21 cellular contexts compared by ENCODE assay signal in the genomic region with DNA sequence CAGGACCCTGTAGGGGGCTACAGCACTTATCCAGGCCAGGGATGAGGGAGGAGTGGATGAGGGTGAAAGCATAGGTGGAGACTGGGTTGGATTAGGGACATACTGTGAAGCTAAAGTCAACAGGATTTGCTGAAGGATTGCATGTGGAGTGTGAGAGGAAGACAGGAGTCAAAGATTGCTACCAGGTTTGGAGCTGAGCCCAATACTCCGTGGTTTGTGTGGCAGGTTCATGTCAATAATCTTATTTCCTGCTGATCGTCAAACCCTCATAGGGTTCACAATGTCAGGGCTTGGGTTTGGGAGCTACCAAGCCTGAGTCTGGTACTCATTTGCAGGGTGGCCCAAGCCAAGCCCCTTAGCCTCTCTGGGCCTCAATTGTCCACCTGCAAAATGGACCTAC.
DNase-seq lines count a peak whose midpoint lies in the region; ATAC-seq and TF ChIP-seq lines count a peak whose summit lies in the region.
"Had no signal": no experiment of that assay in that cellular context is flagged by ENCODE, and none has a peak within 500 bp of the region (broad histone marks: within the 10 kb centered on the region; RNA-seq: fewer than 3 reads in every experiment).

No MANE protein-coding gene starts in this region.

- peak; percentile 40 for DNase-seq in NCI-H82 (lab: John Stamatoyannopoulos, UW)
- no peak for DNase-seq in NCI-H82 treated with DMSO at 0.1 percent for 48 hours (lab: John Stamatoyannopoulos, UW; ENCODE audit: unreplicated experiment)
- DNase-seq in PC-3, result peak; percentile 16
- DNase-seq in effector memory CD8-positive, alpha-beta T cell, result no peak
- DNase-seq in stimulated activated effector memory CD8-positive, alpha-beta T cell treated with anti-CD3 and anti-CD28 coated beads, Interleukin-12 subunit alpha, Interleukin-12 subunit beta, amount 100 ng/mL, for 72 hours (ENCODE audit: low spot score in 2 of 2), result no peak
- DNase-seq in retina, result no peak
- DNase-seq in T1000 (lab: John Stamatoyannopoulos, UW), result no peak
- no peak for DNase-seq in brain microvascular endothelial cell
- DNase-seq: ACHN, GDM1, NCI-H1105, NCI-H2029 treated with DMSO at 0.1 percent for 48 hours, NCI-H226, NCI-H524, NCI-H774, OCI-M1, SHP77 treated with DMSO at 0.1 percent for 48 hours had no signal

- no peaks in the 10 kb centered on the region for H3K27me3 ChIP-seq in PC-3 (ENCODE audit: low read length)
- H3K27me3 ChIP-seq in brain microvascular endothelial cell (replicated peaks), result no peaks in the 10 kb centered on the region
- H3K27me3 ChIP-seq: BLaER1 had no signal

- POLR2A ChIA-PET in PC-3 (lab: Charles Lee; ENCODE audit: unreplicated experiment), result no interaction called here

- no peak overlapping the region for H3K9ac ChIP-seq in PC-3 (ENCODE audit: low read length)
- H3K9ac ChIP-seq: BLaER1 had no signal

- intact Hi-C loops in PC-3 (cut with micrococcal nuclease), result no loop called here

- in situ Hi-C loops in brain microvascular endothelial cell (cut with HindIII; ENCODE audit: low pct_ligation_motif_present, low sequenced_read_pairs), result no loop called here

- no peak overlapping the region for H3K4me2 ChIP-seq in PC-3 (ENCODE audit: low read length)
- H3K4me2 ChIP-seq: BLaER1 had no signal

- TF ChIP-seq CTCF in PC-3 (conservative IDR thresholded peaks at IDR 0.05; ENCODE audit: low read depth, low read length) (no peak), brain microvascular endothelial cell (IDR thresholded peaks at IDR 0.05; ENCODE audit: low read depth, low read length, missing control alignments) (no peak)

- no TSS peak for BruUV-seq in PC-3 (replicated peaks; lab: Mats Ljungman, UMichigan)

- H4K20me1 ChIP-seq in PC-3 (ENCODE audit: low read length), result no peaks in the 10 kb centered on the region
- H4K20me1 ChIP-seq: BLaER1 had no signal

- H3K36me3 ChIP-seq in PC-3 (ENCODE audit: low read depth, low read length) (no peaks in the 10 kb centered on the region), brain microvascular endothelial cell (replicated peaks) (no peaks in the 10 kb centered on the region)
- H3K36me3 ChIP-seq: BLaER1 had no signal

- ATAC-seq in PC-3, result no peak
- ATAC-seq in effector memory CD8-positive, alpha-beta T cell (replicated peaks), result peak; percentile 50
- no peak for ATAC-seq in stimulated activated effector memory CD8-positive, alpha-beta T cell treated with anti-CD3 and anti-CD28 coated beads, Interleukin-12 subunit alpha, Interleukin-12 subunit beta, amount 100 ng/mL, for 72 hours

- no peak overlapping the region for H3K4me3 ChIP-seq in PC-3 (ENCODE audit: low read length)
- no peak overlapping the region for H3K4me3 ChIP-seq in brain microvascular endothelial cell (ENCODE audit: low read depth, low read length)
- H3K4me3 ChIP-seq: BLaER1, K562, SK-N-MC had no signal

- CTCF ChIA-PET in PC-3 (lab: Charles Lee), result no interaction called here

- H3F3A ChIP-seq in PC-3 (ENCODE audit: low read length, unreplicated experiment), result no peaks in the 10 kb centered on the region

- H3K27ac ChIP-seq in PC-3 (ENCODE audit: low read length) (no peak overlapping the region), brain microvascular endothelial cell (no peak overlapping the region)
- H3K27ac ChIP-seq: 22Rv1, BLaER1, SK-N-MC had no signal

- peaks cover 22 to 33% of the 10 kb centered on the region in 2 donors for H3K27me3 Mint-ChIP-seq in effector memory CD8-positive, alpha-beta T cell

- peaks cover 0 to 10% of the 10 kb centered on the region in 2 donors for H3K4me1 Mint-ChIP-seq in effector memory CD8-positive, alpha-beta T cell (ENCODE audit: low read depth in 2 of 2)
- H3K4me1 Mint-ChIP-seq in stimulated activated effector memory CD8-positive, alpha-beta T cell treated with anti-CD3 and anti-CD28 coated beads, Interleukin-12 subunit alpha, Interleukin-12 subunit beta, amount 100 ng/mL, for 72 hours, result peaks cover 10% of the 10 kb centered on the region

- H3K9me2 ChIP-seq in PC-3 (replicated peaks; ENCODE audit: low read length), result no peaks in the 10 kb centered on the region

- H3K36me3 Mint-ChIP-seq in effector memory CD8-positive, alpha-beta T cell (ENCODE audit: insufficient read depth), result no peaks in the 10 kb centered on the region
- no peaks in the 10 kb centered on the region for H3K36me3 Mint-ChIP-seq in stimulated activated effector memory CD8-positive, alpha-beta T cell treated with anti-CD3 and anti-CD28 coated beads, Interleukin-12 subunit alpha, Interleukin-12 subunit beta, amount 100 ng/mL, for 72 hours

- H3K79me2 ChIP-seq in PC-3 (ENCODE audit: low read length), result no peaks in the 10 kb centered on the region

- peak overlapping the region; percentile 14 to 77 for H3K27ac Mint-ChIP-seq in effector memory CD8-positive, alpha-beta T cell
- H3K27ac Mint-ChIP-seq in stimulated activated effector memory CD8-positive, alpha-beta T cell treated with anti-CD3 and anti-CD28 coated beads, Interleukin-12 subunit alpha, Interleukin-12 subunit beta, amount 100 ng/mL, for 72 hours, result peak overlapping the region; percentile 42

- no peaks in the 10 kb centered on the region for H3K9me3 ChIP-seq in PC-3 (ENCODE audit: low read length)

- H3K4me1 ChIP-seq in PC-3 (ENCODE audit: insufficient read depth, low read length), result no peaks in the 10 kb centered on the region

- H3K9me3 Mint-ChIP-seq in effector memory CD8-positive, alpha-beta T cell, result peaks cover 0 to 2% of the 10 kb centered on the region in 2 donors
- no peaks in the 10 kb centered on the region for H3K9me3 Mint-ChIP-seq in stimulated activated effector memory CD8-positive, alpha-beta T cell treated with anti-CD3 and anti-CD28 coated beads, Interleukin-12 subunit alpha, Interleukin-12 subunit beta, amount 100 ng/mL, for 72 hours

- no peak overlapping the region for H2AFZ ChIP-seq in PC-3 (ENCODE audit: low read length)

- peak overlapping the region in 1 of 2 donors; percentile 5 for H3K4me3 Mint-ChIP-seq in effector memory CD8-positive, alpha-beta T cell
- no peak overlapping the region for H3K4me3 Mint-ChIP-seq in stimulated activated effector memory CD8-positive, alpha-beta T cell treated with anti-CD3 and anti-CD28 coated beads, Interleukin-12 subunit alpha, Interleukin-12 subunit beta, amount 100 ng/mL, for 72 hours

Comparison
In these comparisons a context has a peak if more than half of its experiments do, and no peak if none do; other contexts are left out.
1. DNase-seq: peak in NCI-H82 (single experiment) and PC-3 (single experiment); none in NCI-H82 treated with DMSO at 0.1 percent for 48 hours (single experiment), effector memory CD8-positive, alpha-beta T cell (0 of 3), stimulated activated effector memory CD8-positive, alpha-beta T cell treated with anti-CD3 and anti-CD28 coated beads, Interleukin-12 subunit alpha, Interleukin-12 subunit beta, amount 100 ng/mL, for 72 hours (0 of 2), retina (single experiment), T1000 (single experiment) and brain microvascular endothelial cell (single experiment).